Comparison of ENCODE assay signal across 1 cellular context in the genomic region with DNA sequence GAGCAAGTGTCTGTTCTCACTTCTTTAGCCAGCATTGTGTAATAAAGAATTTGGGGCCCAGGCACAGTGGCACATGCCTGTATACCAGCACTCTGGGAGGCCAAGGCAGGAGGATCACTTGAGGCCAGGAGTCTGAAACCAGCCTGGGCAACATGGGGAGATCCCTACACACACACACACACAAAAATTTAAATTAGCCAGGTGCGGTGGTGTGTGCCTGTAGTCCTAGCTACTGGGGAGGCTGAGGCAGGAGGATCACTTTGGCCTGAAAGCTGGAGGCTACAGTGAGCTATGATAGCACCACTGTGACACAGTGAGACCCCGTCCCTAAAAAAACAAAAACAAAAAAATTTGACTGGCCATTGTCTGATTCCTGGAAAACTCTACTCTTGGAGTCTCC.
TF ChIP-seq lines count a peak whose summit lies in the region.

No MANE protein-coding gene starts in this region.

TF ChIP-seq in HepG2, 621 proteins besides CTCF, POLR2A, EP300 and RAD21 (continued from another document):
- peak; percentile 94 for TF ChIP-seq ZNF770 (CRISPR knock-in tag; IDR thresholded peaks at IDR 0.05)
